Comparison of ENCODE assay signal across 9 cellular contexts in the genomic region with DNA sequence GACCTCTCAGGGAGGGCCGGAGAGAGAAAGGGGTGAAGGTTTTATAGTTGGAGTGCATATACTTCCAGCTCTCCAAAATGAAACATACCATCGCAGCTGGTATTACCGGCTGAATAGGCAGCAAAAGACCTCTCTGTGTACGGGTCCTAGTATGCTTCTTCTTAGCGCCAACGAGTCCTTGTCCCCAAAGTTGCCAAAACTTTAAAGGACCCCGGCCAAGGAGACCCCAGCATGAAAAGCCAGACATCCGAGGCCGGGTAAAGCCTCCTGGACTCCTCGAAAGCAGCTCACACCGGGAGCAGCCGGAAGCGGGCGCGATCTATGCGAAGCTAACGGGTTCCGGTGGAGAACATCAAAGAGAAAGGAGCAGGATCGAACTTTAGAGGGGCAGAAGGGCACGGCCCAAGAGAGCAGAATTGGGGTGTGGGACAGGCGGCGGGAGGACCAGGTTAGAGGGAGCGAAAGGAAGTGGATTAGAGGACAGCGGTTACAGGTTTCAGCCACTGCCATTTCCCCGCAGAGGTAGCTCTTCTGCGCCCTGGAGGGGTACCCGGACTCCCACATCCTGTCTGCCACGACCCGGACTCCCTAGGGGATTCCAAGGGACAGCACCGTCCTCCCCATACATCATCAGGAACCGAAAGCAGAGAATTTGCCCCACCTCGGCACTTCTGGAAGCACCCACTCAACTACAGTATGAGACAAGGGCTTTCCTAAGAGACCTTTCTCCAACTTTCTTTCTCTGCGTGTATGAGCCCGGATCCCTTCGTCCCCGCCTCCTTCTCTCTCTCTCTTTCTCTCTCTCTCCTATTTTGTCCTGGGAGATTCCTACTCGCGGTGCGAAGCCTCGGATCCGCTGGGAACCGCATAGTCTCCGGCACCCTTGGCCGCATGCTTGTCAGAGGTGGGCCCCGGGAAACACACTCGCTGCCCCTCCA. TPM values are rescaled to one million over a fixed set of nuclear protein-coding genes. Genes with fewer than 3 reads are reported as not detected.
DNase-seq lines count a peak whose midpoint lies in the region; ATAC-seq and TF ChIP-seq lines count a peak whose summit lies in the region.
"Had no signal": no experiment of that assay in that cellular context is flagged by ENCODE, and none has a peak within 500 bp of the region (broad histone marks: within the 10 kb centered on the region; RNA-seq: fewer than 3 reads in every experiment).

No MANE protein-coding gene starts in this region.

- peaks cover 41% of the 10 kb centered on the region for H4K20me1 ChIP-seq in neural progenitor cell (ENCODE audit: low read depth)

- H3F3A ChIP-seq in neural progenitor cell (ENCODE audit: low read depth), result peaks cover 12% of the 10 kb centered on the region

- BruUV-seq in Calu3 (replicated peaks; lab: Mats Ljungman, UMichigan), result no TSS peak
- BruUV-seq in Panc1 (replicated peaks; lab: Mats Ljungman, UMichigan), result no TSS peak

- H2AFZ ChIP-seq in neural progenitor cell (replicated peaks), result peak overlapping the region; percentile 83

- H3K4me1 ChIP-seq in Panc1 (ENCODE audit: control insufficient read depth, insufficient read depth, low read length), result peaks cover 10% of the 10 kb centered on the region
- peaks cover 19 to 30% (median 26%) of the 10 kb centered on the region in 4 donors for H3K4me1 ChIP-seq in esophagus muscularis mucosa
- H3K4me1 ChIP-seq in neural progenitor cell, result peaks cover 3% of the 10 kb centered on the region

- peak overlapping the region; percentile 79 for H3K4me2 ChIP-seq in neural progenitor cell

- WGBS in esophagus muscularis mucosa, result 0% methylated on average over 42 of the region's 46 CpGs

- TF ChIP-seq CTCF in Calu3 (IDR thresholded peaks at IDR 0.05; ENCODE audit: unreplicated experiment) (no peak), Panc1 (IDR thresholded peaks at IDR 0.05) (no peak), esophagus muscularis mucosa (IDR thresholded peaks at IDR 0.05) (no peak), neural progenitor cell (IDR thresholded peaks at IDR 0.05) (no peak)

- TF ChIP-seq EP300 in esophagus muscularis mucosa (IDR thresholded peaks at IDR 0.05), result no peak

- no peak for TF ChIP-seq POLR2A in esophagus muscularis mucosa (IDR thresholded peaks at IDR 0.05; ENCODE audit: low read depth)

- H3K27ac ChIP-seq in Panc1 (ENCODE audit: low read length) (no peak overlapping the region), esophagus muscularis mucosa (replicated peaks in 1 of 4) (no peak overlapping the region), neural progenitor cell (no peak overlapping the region)

- no peak overlapping the region for H3K9ac ChIP-seq in neural progenitor cell

- ATAC-seq in GM21723 (IDR thresholded peaks at IDR 0.05; ENCODE audit: unreplicated experiment) (peak; percentile 62), Panc1 (peak; percentile 57), GM18519 (IDR thresholded peaks at IDR 0.05; ENCODE audit: low FRiP score, unreplicated experiment) (no peak)

- peak overlapping the region; percentile 60 for H3K4me3 Mint-ChIP-seq in Calu3 (ENCODE audit: low read depth, unreplicated experiment)
- peak overlapping the region; percentile 82 for H3K4me3 Mint-ChIP-seq in neural progenitor cell

- H3K9me3 Mint-ChIP-seq in Calu3 (ENCODE audit: low read depth, unreplicated experiment), result no peaks in the 10 kb centered on the region
- peaks cover 6% of the 10 kb centered on the region for H3K9me3 Mint-ChIP-seq in neural progenitor cell

- no peaks in the 10 kb centered on the region for H3K36me3 Mint-ChIP-seq in Calu3 (ENCODE audit: insufficient read depth, unreplicated experiment)
- no peaks in the 10 kb centered on the region for H3K36me3 Mint-ChIP-seq in neural progenitor cell

- in situ Hi-C loops in Panc1 (cut with HindIII; ENCODE audit: low pct_unique_long_range_greater_than_20kb, low sequenced_read_pairs), result no loop called here

- H3K27ac Mint-ChIP-seq in Calu3 (ENCODE audit: unreplicated experiment), result no peak overlapping the region
- no peak overlapping the region for H3K27ac Mint-ChIP-seq in neural progenitor cell

- no peaks in the 10 kb centered on the region for H3K9me3 ChIP-seq in Panc1 (ENCODE audit: control insufficient read depth, insufficient read depth, low read depth, low read length)
- no peaks in the 10 kb centered on the region for H3K9me3 ChIP-seq in esophagus muscularis mucosa
- no peaks in the 10 kb centered on the region for H3K9me3 ChIP-seq in neural progenitor cell (ENCODE audit: low read depth)

- H3K79me2 ChIP-seq in neural progenitor cell (ENCODE audit: low read depth), result no peaks in the 10 kb centered on the region

- no peaks in the 10 kb centered on the region; the same call in 1 of the 2 replicates for H3K36me3 ChIP-seq in Panc1 (ENCODE audit: control insufficient read depth, insufficient read depth, low read length)
- H3K36me3 ChIP-seq in esophagus muscularis mucosa, result no peaks in the 10 kb centered on the region
- no peaks in the 10 kb centered on the region for H3K36me3 ChIP-seq in neural progenitor cell

- DNase-seq in Calu3 (no peak), Panc1 (ENCODE audit: low read depth, low spot score) (no peak), esophagus muscularis mucosa (ENCODE audit: extremely low spot score) (no peak), neural progenitor cell (ENCODE audit: low spot score) (peak; percentile 36), mucosa of gallbladder (ENCODE audit: low spot score) (no peak), A172 (ENCODE audit: low spot score) (no peak)

- H3K27me3 ChIP-seq in Panc1 (ENCODE audit: control insufficient read depth, insufficient read depth, low read length) (peaks cover 82% of the 10 kb centered on the region), esophagus muscularis mucosa (peaks cover 4 to 89% (median 58%) of the 10 kb centered on the region in 4 donors), neural progenitor cell (peaks cover 100% of the 10 kb centered on the region)

- H3K27me3 Mint-ChIP-seq in Calu3 (ENCODE audit: unreplicated experiment) (peaks cover 54% of the 10 kb centered on the region), neural progenitor cell (ENCODE audit: insufficient read depth, low read depth) (peaks cover 70% of the 10 kb centered on the region)

- intact Hi-C loops in Calu3 (cut with micrococcal nuclease; ENCODE audit: unreplicated experiment) (no loop called here), Panc1 (cut with micrococcal nuclease; ENCODE audit: unreplicated experiment) (no loop called here), esophagus muscularis mucosa (cut with DNase I) (no loop called here)

- POLR2A ChIA-PET in Panc1 (lab: Charles Lee), result no interaction called here

- CTCF ChIA-PET in Calu3 (lab: Charles Lee) (no interaction called here), Panc1 (lab: Charles Lee) (interaction anchor here (0.6 kb wide), 1 partner anchor 409 kb away, joined by 3 read pairs; no protein-coding TSS in a partner anchor)

- H3K4me3 ChIP-seq in Panc1 (ENCODE audit: low read depth in 2 of 2, low read length in 2 of 2) (peak overlapping the region; percentile 41 to 54), esophagus muscularis mucosa (peak overlapping the region; percentile 51 to 59 (median 52)), neural progenitor cell (peak overlapping the region; percentile 47)

- H3K4me1 Mint-ChIP-seq in Calu3 (ENCODE audit: low read depth, unreplicated experiment) (peaks cover 9% of the 10 kb centered on the region), neural progenitor cell (peaks cover 14% of the 10 kb centered on the region)

RNA-seq across cellular contexts. Expression of gene VGLL2, which starts 0.6 kb away (rescaled TPM):
- total RNA-seq in Calu3 (2022) (not detected in 2 replicates), Panc1 (2021; ENCODE audit: unreplicated experiment) (not detected), esophagus muscularis mucosa (not detected), neural progenitor cell (ENCODE audit: low replicate concordance) (not detected in 2 replicates), mucosa of gallbladder (not detected)
- not detected for polyA plus RNA-seq in Panc1 (2012; ENCODE audit: insufficient read length)
- not detected in 2 replicates for total RNA-seq in A172 (2014; rRNA removed; shearing (Covaris generic))
- total RNA-seq: glomerular endothelial cell had no signal
